Comparison of ENCODE assay signal across 1 cellular context in genomic region chr1:156571261-156571958, GRCh38.
TF ChIP-seq lines count a peak whose summit lies in the region.

No MANE protein-coding gene starts in this region.

TF ChIP-seq in K562, 482 proteins besides CTCF, POLR2A, EP300 and RAD21 (continued from another document):
- TF ChIP-seq ZNF318 (IDR thresholded peaks at IDR 0.05; ENCODE audit: borderline replicate concordance in 1 of 2, low read depth in 1 of 2) (no peak), KLF16 (IDR thresholded peaks at IDR 0.05) (no peak), CREB3 (tag; conservative IDR thresholded peaks at IDR 0.05; ENCODE audit: low read depth) (no peak), HMG20B (CRISPR knock-in tag; IDR thresholded peaks at IDR 0.05) (no peak), MEF2A (IDR thresholded peaks at IDR 0.05; ENCODE audit: control insufficient read depth, low read depth, low read length) (no peak), MYBL2 (IDR thresholded peaks at IDR 0.05; ENCODE audit: low read depth) (no peak), MYBL2 (CRISPR knock-in tag; IDR thresholded peaks at IDR 0.05; ENCODE audit: borderline replicate concordance) (no peak), E2F5 (CRISPR knock-in tag; IDR thresholded peaks at IDR 0.05) (no peak)
